9 cellular contexts compared by ENCODE assay signal in the genomic region with DNA sequence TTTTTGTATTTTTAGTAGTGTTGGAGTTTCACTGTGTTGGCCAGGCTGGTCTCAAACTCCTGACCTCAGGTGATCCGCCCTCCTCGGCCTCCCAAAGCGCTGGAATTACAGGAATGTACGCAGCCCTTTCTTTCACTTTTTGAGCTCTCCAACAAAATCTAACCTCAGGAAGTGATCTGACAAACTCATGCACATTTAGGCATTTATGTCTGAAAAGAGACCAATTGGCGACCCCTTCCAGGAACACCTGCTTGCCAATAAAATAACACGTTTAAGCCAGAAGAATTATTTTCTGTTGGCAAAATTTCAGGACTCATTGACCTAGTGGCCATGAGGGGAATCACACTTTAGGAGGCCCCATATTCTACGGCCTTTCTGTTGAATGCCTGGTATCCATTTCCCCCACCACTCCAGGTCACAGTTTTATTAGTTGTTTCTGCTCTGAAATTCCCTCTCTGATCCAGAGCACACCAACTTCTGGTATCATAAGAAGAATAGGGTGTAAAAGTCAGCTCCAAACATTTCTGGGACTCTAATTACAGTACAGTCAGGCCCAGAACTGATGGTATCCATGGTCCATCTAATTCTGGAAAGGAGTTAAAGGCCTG.
DNase-seq lines count a peak whose midpoint lies in the region; ATAC-seq and TF ChIP-seq lines count a peak whose summit lies in the region.
"Had no signal": no experiment of that assay in that cellular context is flagged by ENCODE, and none has a peak within 500 bp of the region (broad histone marks: within the 10 kb centered on the region; RNA-seq: fewer than 3 reads in every experiment).

No MANE protein-coding gene starts in this region.

- DNase-seq in GM12865 (ENCODE audit: low read depth), result no peak
- DNase-seq in fibroblast of lung (ENCODE audit: low read depth in 2 of 2), result peak in 1 of 2 donors; percentile 86
- DNase-seq in osteocyte (ENCODE audit: extremely low spot score, unreplicated experiment), result no peak
- DNase-seq in immature natural killer cell, result no peak
- DNase-seq in COR-L47 (lab: John Stamatoyannopoulos, UW), result no peak
- no peak for DNase-seq in NCI-H774 (lab: John Stamatoyannopoulos, UW)
- DNase-seq: T-helper 9 cell had no signal

- H3K9ac ChIP-seq in OCI-LY1 (ENCODE audit: low read length) (no peak overlapping the region), fibroblast of lung (ENCODE audit: insufficient read depth, low read length) (no peak overlapping the region)

- no peaks in the 10 kb centered on the region for H3K27me3 ChIP-seq in OCI-LY1 (ENCODE audit: insufficient read depth, low read length)
- no peaks in the 10 kb centered on the region for H3K27me3 ChIP-seq in fibroblast of lung (ENCODE audit: control insufficient read depth, insufficient read depth, low read length)

- ATAC-seq in GM21723 (IDR thresholded peaks at IDR 0.05; ENCODE audit: unreplicated experiment), result no peak

- H3K79me2 ChIP-seq in OCI-LY1 (ENCODE audit: insufficient read depth, low read length), result no peaks in the 10 kb centered on the region
- no peaks in the 10 kb centered on the region for H3K79me2 ChIP-seq in fibroblast of lung (ENCODE audit: control insufficient read depth, insufficient read depth, low read length)

- H3K27ac Mint-ChIP-seq in osteocyte (ENCODE audit: unreplicated experiment), result peak overlapping the region; percentile 96
- no peak overlapping the region for H3K27ac Mint-ChIP-seq in immature natural killer cell

- H3K27me3 Mint-ChIP-seq in osteocyte (ENCODE audit: unreplicated experiment), result no peaks in the 10 kb centered on the region
- peaks cover 2 to 8% (median 7%) of the 10 kb centered on the region in 3 donors for H3K27me3 Mint-ChIP-seq in immature natural killer cell (ENCODE audit: low read depth in 3 of 3)

- no peak overlapping the region for H3K27ac ChIP-seq in OCI-LY1 (ENCODE audit: low read depth, low read length, poor library complexity, severe bottlenecking)
- peak overlapping the region; percentile 83 for H3K27ac ChIP-seq in fibroblast of lung (ENCODE audit: insufficient read depth, low read length)

- peaks cover 48% of the 10 kb centered on the region for H3K4me1 Mint-ChIP-seq in osteocyte (ENCODE audit: unreplicated experiment)
- no peaks in the 10 kb centered on the region for H3K4me1 Mint-ChIP-seq in immature natural killer cell

- H3K4me3 ChIP-seq in GM12865 (ENCODE audit: low read depth, low read length), result no peak overlapping the region
- no peak overlapping the region for H3K4me3 ChIP-seq in OCI-LY1 (ENCODE audit: low read depth, low read length, poor library complexity, severe bottlenecking)
- no peak overlapping the region for H3K4me3 ChIP-seq in fibroblast of lung (replicated peaks in 1 of 4; ENCODE audit: control extremely low read depth in 1 of 4, insufficient read depth in 1 of 4, low read depth in 3 of 4, low read length in 4 of 4)

- H3K9me3 Mint-ChIP-seq in osteocyte (ENCODE audit: unreplicated experiment), result peaks cover 24% of the 10 kb centered on the region
- no peaks in the 10 kb centered on the region for H3K9me3 Mint-ChIP-seq in immature natural killer cell

- H3K4me2 ChIP-seq in OCI-LY1 (ENCODE audit: low read length), result no peak overlapping the region
- H3K4me2 ChIP-seq in fibroblast of lung (ENCODE audit: extremely low read depth, insufficient read depth, low read length), result peak overlapping the region; percentile 13

- no peaks in the 10 kb centered on the region for H4K20me1 ChIP-seq in OCI-LY1 (ENCODE audit: insufficient read depth, low read length)
- no peaks in the 10 kb centered on the region for H4K20me1 ChIP-seq in fibroblast of lung (ENCODE audit: control insufficient read depth, extremely low read depth, insufficient read depth, low read length)

- H3K36me3 Mint-ChIP-seq in osteocyte (ENCODE audit: unreplicated experiment) (peaks cover 14% of the 10 kb centered on the region), immature natural killer cell (no peaks in the 10 kb centered on the region)

- no peak overlapping the region for H2AFZ ChIP-seq in OCI-LY1 (ENCODE audit: low read length)
- no peak overlapping the region for H2AFZ ChIP-seq in fibroblast of lung (ENCODE audit: low read length)

- H3K36me3 ChIP-seq in OCI-LY1 (ENCODE audit: insufficient read depth, low read length) (no peaks in the 10 kb centered on the region), fibroblast of lung (ENCODE audit: control insufficient read depth, insufficient read depth, low read length) (no peaks in the 10 kb centered on the region)

- no peaks in the 10 kb centered on the region for H3K9me2 ChIP-seq in OCI-LY1 (ENCODE audit: low read depth, low read length)

- H3K9me3 ChIP-seq in OCI-LY1 (ENCODE audit: low read length) (no peaks in the 10 kb centered on the region), fibroblast of lung (ENCODE audit: control insufficient read depth, insufficient read depth, low read depth, low read length) (no peaks in the 10 kb centered on the region)

- TF ChIP-seq CTCF in GM12865 (IDR thresholded peaks at IDR 0.05; ENCODE audit: insufficient read depth, low read depth, low read length, missing control alignments) (peak; percentile 28), OCI-LY1 (IDR thresholded peaks at IDR 0.05; ENCODE audit: low read length) (peak; percentile 26; the same call in 1 of the 2 replicates), fibroblast of lung (conservative IDR thresholded peaks at IDR 0.05 in 1 of 2, IDR thresholded peaks at IDR 0.05 in 1 of 2; ENCODE audit: low read depth in 1 of 2, low read length in 2 of 2) (peak; percentile 51 to 71), osteocyte (IDR thresholded peaks at IDR 0.05) (peak; percentile 65)

- H3F3A ChIP-seq in OCI-LY1 (ENCODE audit: insufficient read depth, low read length), result no peaks in the 10 kb centered on the region

- H3K4me1 ChIP-seq in OCI-LY1 (ENCODE audit: insufficient read depth, low read length, severe bottlenecking) (no peaks in the 10 kb centered on the region), fibroblast of lung (ENCODE audit: control insufficient read depth, extremely low read depth, insufficient read depth, low read length) (peaks cover 5% of the 10 kb centered on the region)

- H3K4me3 Mint-ChIP-seq in osteocyte (ENCODE audit: unreplicated experiment) (no peak overlapping the region), immature natural killer cell (no peak overlapping the region)
